In the genomic region with DNA sequence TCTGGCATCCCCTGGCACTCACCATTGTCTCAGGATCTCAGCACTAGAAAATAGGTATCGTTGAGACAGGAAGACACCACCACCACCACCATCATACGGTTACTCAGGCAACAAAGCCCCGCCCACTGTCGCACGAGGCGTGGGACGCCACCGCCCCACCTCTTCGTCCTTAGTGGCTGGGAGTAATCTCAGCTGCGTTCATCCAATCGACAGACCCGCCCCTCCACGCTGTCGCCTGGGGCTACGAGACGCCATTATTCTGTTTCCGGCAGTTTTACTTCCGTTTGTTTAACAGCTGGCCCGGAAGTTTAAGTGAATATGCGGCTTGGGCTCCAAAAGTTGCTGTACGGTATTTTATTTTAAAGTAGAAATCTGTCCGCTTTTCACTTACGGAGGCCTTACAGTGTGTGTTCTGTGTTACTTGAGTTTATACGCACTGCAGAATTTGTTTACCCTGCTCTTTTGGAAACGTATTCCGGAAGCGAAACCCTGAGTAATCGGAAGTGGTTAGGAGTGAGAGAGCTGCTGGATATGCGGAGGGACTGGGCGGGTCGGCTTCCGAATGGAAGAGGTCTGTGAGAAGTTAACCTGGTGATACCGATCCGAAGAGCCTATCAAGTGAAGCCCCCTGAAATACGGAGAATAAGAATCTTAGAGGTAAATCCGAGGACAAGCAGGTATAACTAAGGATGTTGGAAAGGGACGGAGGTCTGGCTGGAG, we compare ENCODE assay signal across 1 cellular context.
A peak's percentile ranks its signal among the peaks of the same experiment; 100 is the strongest.
TF ChIP-seq lines count a peak whose summit lies in the region.

TSS of gene BLZF1 (plus strand) at position 510 of the 720 bp plus-strand sequence. CDS start 1,328 bp downstream, outside the sequence.
A gene with protein sequence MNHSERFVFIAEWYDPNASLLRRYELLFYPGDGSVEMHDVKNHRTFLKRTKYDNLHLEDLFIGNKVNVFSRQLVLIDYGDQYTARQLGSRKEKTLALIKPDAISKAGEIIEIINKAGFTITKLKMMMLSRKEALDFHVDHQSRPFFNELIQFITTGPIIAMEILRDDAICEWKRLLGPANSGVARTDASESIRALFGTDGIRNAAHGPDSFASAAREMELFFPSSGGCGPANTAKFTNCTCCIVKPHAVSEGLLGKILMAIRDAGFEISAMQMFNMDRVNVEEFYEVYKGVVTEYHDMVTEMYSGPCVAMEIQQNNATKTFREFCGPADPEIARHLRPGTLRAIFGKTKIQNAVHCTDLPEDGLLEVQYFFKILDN (minus strand): TSS at position 112 of the 720 bp plus-strand sequence. CDS start 87 bp downstream, at position 25.

TF ChIP-seq in endothelial cell of umbilical vein, 7 proteins besides CTCF, POLR2A, EP300 and RAD21:
- TF ChIP-seq MAX (IDR thresholded peaks at IDR 0.05; ENCODE audit: insufficient read depth, insufficient read length), result peak; percentile 41
- peak; percentile 59 for TF ChIP-seq POLR2AphosphoS5 (IDR thresholded peaks at IDR 0.05; ENCODE audit: insufficient read depth, low read depth, low read length)
- TF ChIP-seq EZH2 (IDR thresholded peaks at IDR 0.05; ENCODE audit: borderline replicate concordance, low read depth, low read length, severe bottlenecking), result no peak
- peak; percentile 51 for TF ChIP-seq FOS (IDR thresholded peaks at IDR 0.05; ENCODE audit: borderline replicate concordance, insufficient read depth, low read length)
- peak; percentile 65 for TF ChIP-seq MYC (IDR thresholded peaks at IDR 0.05; ENCODE audit: low read depth, low read length)
- TF ChIP-seq JUN (IDR thresholded peaks at IDR 0.05; ENCODE audit: borderline replicate concordance, insufficient read depth, insufficient read length, low read depth), result peak; percentile 42
